ENCODE assay signal across 1 cellular context in the genomic region with DNA sequence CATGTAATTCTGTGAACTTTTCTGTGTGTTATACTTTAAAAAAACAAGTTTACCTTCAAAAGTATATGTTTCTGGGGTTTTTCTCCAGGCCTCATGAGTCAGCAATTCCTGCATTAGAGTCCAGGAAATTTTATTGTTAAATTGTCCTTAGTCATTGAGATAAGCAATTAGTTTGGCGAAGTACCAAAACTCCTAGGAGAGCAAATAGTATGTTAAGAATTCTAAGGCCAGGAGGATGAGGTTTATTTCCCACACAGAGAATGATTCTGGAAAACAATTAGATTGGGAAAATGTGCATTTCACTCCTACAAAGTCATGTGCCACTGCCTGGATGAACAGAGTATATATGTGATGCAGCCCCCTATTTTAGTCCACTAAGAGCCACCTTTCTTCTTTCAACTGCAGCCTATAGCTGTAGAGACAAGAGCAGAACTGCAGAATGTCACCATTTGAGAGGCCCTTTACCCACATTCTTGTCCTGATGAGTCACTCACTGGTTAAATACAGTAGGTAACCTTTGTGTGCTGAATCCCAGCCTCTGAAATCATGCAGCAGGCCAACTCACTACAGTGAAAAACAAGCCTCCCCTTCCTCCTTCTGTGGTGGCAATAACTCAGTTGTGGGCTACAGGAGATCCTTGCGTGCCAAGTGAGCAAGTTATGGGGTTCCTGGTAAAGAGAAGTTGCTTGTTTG.
TF ChIP-seq lines count a peak whose summit lies in the region.

No MANE protein-coding gene starts in this region.

TF ChIP-seq in K562, 482 proteins besides CTCF, POLR2A, EP300 and RAD21 (continued from another document):
- TF ChIP-seq, protein P1, sequence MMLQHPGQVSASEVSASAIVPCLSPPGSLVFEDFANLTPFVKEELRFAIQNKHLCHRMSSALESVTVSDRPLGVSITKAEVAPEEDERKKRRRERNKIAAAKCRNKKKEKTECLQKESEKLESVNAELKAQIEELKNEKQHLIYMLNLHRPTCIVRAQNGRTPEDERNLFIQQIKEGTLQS (IDR thresholded peaks at IDR 0.05): peak; percentile 60
- TF ChIP-seq, protein P1 (CRISPR knock-in tag; conservative IDR thresholded peaks at IDR 0.05): no peak
- peak; percentile 74 for TF ChIP-seq ZKSCAN8 (CRISPR knock-in tag; IDR thresholded peaks at IDR 0.05)
- peak; percentile 71 for TF ChIP-seq FOSL1 (tag; conservative IDR thresholded peaks at IDR 0.05)
- TF ChIP-seq DPF2 (IDR thresholded peaks at IDR 0.05): peak; percentile 52
- peak; percentile 98 for TF ChIP-seq MAFF (IDR thresholded peaks at IDR 0.05; ENCODE audit: low read length)
- no peak for TF ChIP-seq ZNF77 (CRISPR knock-in tag; IDR thresholded peaks at IDR 0.05)
- peak; percentile 77 for TF ChIP-seq NFIC (IDR thresholded peaks at IDR 0.05)
- TF ChIP-seq NCOR1 (IDR thresholded peaks at IDR 0.05): no peak
- 0 out of 2 replicates have a peak, but pooled peaks have one; percentile 22 for TF ChIP-seq FOXJ2 (tag; IDR thresholded peaks at IDR 0.05)
- peak; percentile 66; the same call in 1 of the 2 replicates for TF ChIP-seq SOX6 (IDR thresholded peaks at IDR 0.05)
- TF ChIP-seq NFE2L1 (tag; IDR thresholded peaks at IDR 0.05; ENCODE audit: borderline replicate concordance, low read depth): peak; percentile 88
- TF ChIP-seq ZNF584 (CRISPR knock-in tag; IDR thresholded peaks at IDR 0.05; ENCODE audit: low read depth): no peak
- TF ChIP-seq FOXP1 (CRISPR knock-in tag; IDR thresholded peaks at IDR 0.05): no peak
- 0 out of 2 replicates have a peak, but pooled peaks have one; percentile 44 for TF ChIP-seq GATAD2B (IDR thresholded peaks at IDR 0.05; ENCODE audit: borderline replicate concordance)
- TF ChIP-seq ZNF766 (CRISPR knock-in tag; conservative IDR thresholded peaks at IDR 0.05): 0 out of 2 replicates have a peak, but pooled peaks have one; percentile 65
- TF ChIP-seq ZC3H11A (IDR thresholded peaks at IDR 0.05; ENCODE audit: low read depth, low read length): no peak
- peak; percentile 73; the same call in 1 of the 2 replicates for TF ChIP-seq JUND (IDR thresholded peaks at IDR 0.05; ENCODE audit: borderline replicate concordance, low read depth, low read length)
- peak; percentile 68; the same call in 2 of the 3 replicates for TF ChIP-seq JUND (tag; IDR thresholded peaks at IDR 0.05; ENCODE audit: borderline replicate concordance, low read depth, low read length)
- TF ChIP-seq DACH1 (IDR thresholded peaks at IDR 0.05; ENCODE audit: partially characterized antibody): peak; percentile 26
- TF ChIP-seq ARID1B (IDR thresholded peaks at IDR 0.05): peak; percentile 52
- TF ChIP-seq, protein P2, sequence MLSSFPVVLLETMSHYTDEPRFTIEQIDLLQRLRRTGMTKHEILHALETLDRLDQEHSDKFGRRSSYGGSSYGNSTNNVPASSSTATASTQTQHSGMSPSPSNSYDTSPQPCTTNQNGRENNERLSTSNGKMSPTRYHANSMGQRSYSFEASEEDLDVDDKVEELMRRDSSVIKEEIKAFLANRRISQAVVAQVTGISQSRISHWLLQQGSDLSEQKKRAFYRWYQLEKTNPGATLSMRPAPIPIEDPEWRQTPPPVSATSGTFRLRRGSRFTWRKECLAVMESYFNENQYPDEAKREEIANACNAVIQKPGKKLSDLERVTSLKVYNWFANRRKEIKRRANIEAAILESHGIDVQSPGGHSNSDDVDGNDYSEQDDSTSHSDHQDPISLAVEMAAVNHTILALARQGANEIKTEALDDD (IDR thresholded peaks at IDR 0.05): peak; percentile 47; the same call in 1 of the 2 replicates
- TF ChIP-seq SMARCA4 (IDR thresholded peaks at IDR 0.05): peak; percentile 55; the same call in 1 of the 2 replicates
- peak; percentile 98 for TF ChIP-seq C11orf30 (IDR thresholded peaks at IDR 0.05; ENCODE audit: low read depth)
- TF ChIP-seq, protein P3, sequence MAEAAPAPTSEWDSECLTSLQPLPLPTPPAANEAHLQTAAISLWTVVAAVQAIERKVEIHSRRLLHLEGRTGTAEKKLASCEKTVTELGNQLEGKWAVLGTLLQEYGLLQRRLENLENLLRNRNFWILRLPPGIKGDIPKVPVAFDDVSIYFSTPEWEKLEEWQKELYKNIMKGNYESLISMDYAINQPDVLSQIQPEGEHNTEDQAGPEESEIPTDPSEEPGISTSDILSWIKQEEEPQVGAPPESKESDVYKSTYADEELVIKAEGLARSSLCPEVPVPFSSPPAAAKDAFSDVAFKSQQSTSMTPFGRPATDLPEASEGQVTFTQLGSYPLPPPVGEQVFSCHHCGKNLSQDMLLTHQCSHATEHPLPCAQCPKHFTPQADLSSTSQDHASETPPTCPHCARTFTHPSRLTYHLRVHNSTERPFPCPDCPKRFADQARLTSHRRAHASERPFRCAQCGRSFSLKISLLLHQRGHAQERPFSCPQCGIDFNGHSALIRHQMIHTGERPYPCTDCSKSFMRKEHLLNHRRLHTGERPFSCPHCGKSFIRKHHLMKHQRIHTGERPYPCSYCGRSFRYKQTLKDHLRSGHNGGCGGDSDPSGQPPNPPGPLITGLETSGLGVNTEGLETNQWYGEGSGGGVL (CRISPR knock-in tag; IDR thresholded peaks at IDR 0.05): no peak
- 0 out of 2 replicates have a peak, but pooled peaks have one; percentile 21 for TF ChIP-seq L3MBTL2 (IDR thresholded peaks at IDR 0.05)
